Comparison of ENCODE assay signal across 1 cellular context in genomic region chr9:135415586-135415985, GRCh38.
TF ChIP-seq lines count a peak whose summit lies in the region.

No MANE protein-coding gene starts in this region.

TF ChIP-seq in H1, 55 proteins besides CTCF, POLR2A, EP300 and RAD21:
- no peak for TF ChIP-seq PHF8 (conservative IDR thresholded peaks at IDR 0.05; ENCODE audit: low read depth, low read length)
TF ChIP-seq in H1: peak in this region for 0.
